In the genomic region with DNA sequence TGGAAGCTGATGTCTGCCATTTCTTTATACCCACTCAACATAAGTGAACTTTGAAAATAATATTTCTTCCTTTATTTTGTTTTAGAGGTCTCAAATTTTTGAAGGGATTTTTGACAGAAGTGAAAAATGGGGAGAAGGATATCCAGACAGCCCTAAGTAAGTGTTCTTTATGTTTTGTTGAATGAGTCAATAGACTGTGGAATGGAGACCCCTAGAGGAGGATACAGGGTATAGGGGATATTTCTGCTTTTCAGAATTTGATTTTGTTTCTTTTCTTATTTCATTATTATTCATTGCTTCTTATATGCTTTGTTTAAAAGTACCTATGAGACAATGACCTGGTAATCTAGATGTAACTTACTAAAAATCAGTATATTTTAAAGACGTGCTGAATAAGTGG, we compare ENCODE assay signal across 7 cellular contexts. TPM values are rescaled to one million over a fixed set of nuclear protein-coding genes. Genes with fewer than 3 reads are reported as not detected.
DNase-seq lines count a peak whose midpoint lies in the region; ATAC-seq and TF ChIP-seq lines count a peak whose summit lies in the region.

No MANE protein-coding gene starts in this region.

- CTCF ChIA-PET in HEK293T (lab: Yijun Ruan, JAX) = interaction anchor here (0.5 to 0.7 kb wide), 3 partner anchors 22 to 315 kb away, joined by 3 to 6 read pairs (median 3); no protein-coding TSS in a partner anchor

- POLR2A ChIA-PET in HEK293T (lab: Yijun Ruan, JAX) = no interaction called here

- peak; percentile 69 for TF ChIP-seq CTCF in choroid plexus epithelial cell (conservative IDR thresholded peaks at IDR 0.05; ENCODE audit: low read depth, low read length)
- peak; percentile 30 for TF ChIP-seq CTCF in lung (IDR thresholded peaks at IDR 0.05; ENCODE audit: control extremely low read depth, extremely low read depth)

- no peaks in the 10 kb centered on the region for H3K27me3 ChIP-seq in lung (ENCODE audit: control insufficient read depth, insufficient read depth)

- WGBS in lung, 2 donors = 85 to 93% methylated on average over 1 of the region's 1 CpG

- DNase-seq in GF-D8 (lab: John Stamatoyannopoulos, UW) (peak; percentile 33), HEK293T (ENCODE audit: extremely low spot score) (peak; percentile 39), NCI-H82 treated with DMSO at 0.1 percent for 48 hours (lab: John Stamatoyannopoulos, UW; ENCODE audit: unreplicated experiment) (peak; percentile 12), choroid plexus epithelial cell (ENCODE audit: low read depth) (peak; percentile 77), lung (ENCODE audit: low spot score) (no peak), head of caudate nucleus (no peak)

- ATAC-seq in lung (ENCODE audit: insufficient read depth, low FRiP score) (no peak), HG03095 (IDR thresholded peaks at IDR 0.05; ENCODE audit: unreplicated experiment) (no peak)

- H3K4me1 ChIP-seq in lung (ENCODE audit: control insufficient read depth in 2 of 2, insufficient read depth in 2 of 2, low read length in 2 of 2) = no peaks in the 10 kb centered on the region

- H3K27ac ChIP-seq in lung (ENCODE audit: low read depth in 1 of 2, low read length in 1 of 2) = no peak overlapping the region

- peaks cover 2 to 9% of the 10 kb centered on the region in 2 donors for H3K36me3 ChIP-seq in lung (ENCODE audit: control insufficient read depth in 2 of 2, insufficient read depth in 2 of 2, low read length in 2 of 2)

- no peaks in the 10 kb centered on the region for H3K9me3 ChIP-seq in lung (ENCODE audit: control insufficient read depth in 2 of 2, insufficient read depth in 1 of 2, low read length in 1 of 2)

- no peak overlapping the region for H3K4me3 ChIP-seq in choroid plexus epithelial cell (ENCODE audit: low read depth, low read length)
- H3K4me3 ChIP-seq in lung = no peak overlapping the region

- intact Hi-C loops in head of caudate nucleus (cut with DNase I) = loop anchor here (10.0 kb wide), 1 partner anchor 308 kb away; no protein-coding TSS in a partner anchor

TF ChIP-seq in HEK293T, 16 proteins besides CTCF, POLR2A, EP300 and RAD21:
- no peak for TF ChIP-seq SUZ12 (IDR thresholded peaks at IDR 0.05)
- TF ChIP-seq SP1 (IDR thresholded peaks at IDR 0.05) = no peak

RNA-seq across cellular contexts. Expression of a gene that starts 34.4 kb away (rescaled TPM):
- total RNA-seq in lung = 10 to 100 TPM in 1 of 2 donors, 1 to 10 TPM in 1; 9.4 to 16.7 TPM
- 1 to 10 TPM; 2.7 to 3.7 TPM for polyA plus RNA-seq in lung

RNA-seq across cellular contexts. Expression of a gene that starts 36.1 kb away (rescaled TPM):
- total RNA-seq in lung = 10 to 100 TPM; 17.1 to 21.5 TPM
- polyA plus RNA-seq in lung = 1 to 10 TPM; 2.6 to 6.6 TPM

Comparison
In these comparisons a context has a peak if more than half of its experiments do, and no peak if none do; other contexts are left out.
1. DNase-seq: peak in GF-D8 (single experiment), HEK293T (single experiment), NCI-H82 treated with DMSO at 0.1 percent for 48 hours (single experiment) and choroid plexus epithelial cell (single experiment); none in lung (single experiment) and head of caudate nucleus (0 of 42).